Comparison of ENCODE assay signal across 8 cellular contexts in the genomic region with DNA sequence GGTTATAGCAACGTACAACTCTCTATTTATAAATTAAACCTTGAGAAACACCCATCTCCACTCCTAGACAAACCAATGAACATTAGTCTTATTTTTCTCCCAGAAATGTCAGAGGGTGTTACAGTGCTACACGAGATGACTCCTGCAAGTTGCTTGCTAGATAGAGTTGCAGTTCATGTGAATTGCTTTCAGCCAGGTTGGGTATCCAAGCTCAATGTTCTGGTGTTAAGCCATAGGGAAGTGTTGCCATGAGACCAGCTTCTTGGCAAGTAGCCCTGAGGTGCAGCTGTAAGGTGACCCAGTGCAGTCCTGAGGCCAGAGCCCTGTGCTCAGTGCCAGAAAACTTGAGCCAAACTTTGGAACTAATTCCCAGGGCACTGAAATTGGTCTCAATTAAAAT. TPM values are rescaled to one million over a fixed set of nuclear protein-coding genes. Genes with fewer than 3 reads are reported as not detected.
A peak's percentile ranks its signal among the peaks of the same experiment; 100 is the strongest.
DNase-seq lines count a peak whose midpoint lies in the region; ATAC-seq, FAIRE-seq and TF ChIP-seq lines count a peak whose summit lies in the region.

No MANE protein-coding gene starts in this region.

- H3K4me1 ChIP-seq in prostate gland (replicated peaks) = no peaks in the 10 kb centered on the region

- H3K4me3 ChIP-seq in epithelial cell of proximal tubule (ENCODE audit: low read depth, low read length) (no peak overlapping the region), prostate gland (no peak overlapping the region)

- ATAC-seq in HG03439 (IDR thresholded peaks at IDR 0.05; ENCODE audit: unreplicated experiment) (no peak), GM18505 (IDR thresholded peaks at IDR 0.05; ENCODE audit: unreplicated experiment) (no peak)

- H3K9me3 Mint-ChIP-seq in activated CD4-positive, alpha-beta memory T cell treated with anti-CD3 and anti-CD28 coated beads for 36 hours = no peaks in the 10 kb centered on the region

- no peaks in the 10 kb centered on the region for H3K27me3 Mint-ChIP-seq in activated CD4-positive, alpha-beta memory T cell treated with anti-CD3 and anti-CD28 coated beads for 36 hours

- no peaks in the 10 kb centered on the region for H3K36me3 ChIP-seq in prostate gland

- POLR2A ChIA-PET in activated CD4-positive, alpha-beta memory T cell treated with anti-CD3 and anti-CD28 coated beads for 36 hours (lab: Charles Lee) = no interaction called here

- CTCF ChIA-PET in activated CD4-positive, alpha-beta memory T cell treated with anti-CD3 and anti-CD28 coated beads for 36 hours (lab: Charles Lee) = no interaction called here

- H3K27ac Mint-ChIP-seq in activated CD4-positive, alpha-beta memory T cell treated with anti-CD3 and anti-CD28 coated beads for 36 hours = no peak overlapping the region

- WGBS in prostate gland = 8% methylated on average over 2 of the region's 2 CpGs

- DNase-seq in GM12891 (ENCODE audit: insufficient read length, low spot score) = no peak
- DNase-seq in NCI-H69 (lab: John Stamatoyannopoulos, UW) = peak; percentile 88
- peak; percentile 27 for DNase-seq in epithelial cell of proximal tubule (ENCODE audit: low read depth)
- DNase-seq in prostate gland (ENCODE audit: low spot score) = peak; percentile 69
- no peak for DNase-seq in activated CD4-positive, alpha-beta memory T cell treated with anti-CD3 and anti-CD28 coated beads for 36 hours
- no peak for DNase-seq in NK-92 (lab: John Stamatoyannopoulos, UW; ENCODE audit: unreplicated experiment)

- TF ChIP-seq POLR2A in GM12891 (IDR thresholded peaks at IDR 0.05; ENCODE audit: low read depth, low read length) (no peak), prostate gland (IDR thresholded peaks at IDR 0.05) (no peak), GM18505 (IDR thresholded peaks at IDR 0.05; ENCODE audit: borderline replicate concordance, extremely low read depth, insufficient read depth, insufficient read length) (no peak)

- H3K27me3 ChIP-seq in prostate gland (replicated peaks; ENCODE audit: insufficient read depth) = no peaks in the 10 kb centered on the region

- TF ChIP-seq CTCF in epithelial cell of proximal tubule (conservative IDR thresholded peaks at IDR 0.05; ENCODE audit: low read depth, low read length) = no peak
- no peak for TF ChIP-seq CTCF in prostate gland (IDR thresholded peaks at IDR 0.05)

- intact Hi-C loops in prostate gland (cut with DNase I) = no loop called here
- intact Hi-C loops in activated CD4-positive, alpha-beta memory T cell treated with anti-CD3 and anti-CD28 coated beads for 36 hours (cut with micrococcal nuclease) = no loop called here

- no peak overlapping the region for H3K4me3 Mint-ChIP-seq in activated CD4-positive, alpha-beta memory T cell treated with anti-CD3 and anti-CD28 coated beads for 36 hours

- H3K4me1 Mint-ChIP-seq in activated CD4-positive, alpha-beta memory T cell treated with anti-CD3 and anti-CD28 coated beads for 36 hours (ENCODE audit: low read depth) = peaks cover 26% of the 10 kb centered on the region

- peak; percentile 66 for FAIRE-seq in GM12891 (lab: Jason Lieb, UNC)

- H3K9me3 ChIP-seq in prostate gland = no peaks in the 10 kb centered on the region

- H3K36me3 Mint-ChIP-seq in activated CD4-positive, alpha-beta memory T cell treated with anti-CD3 and anti-CD28 coated beads for 36 hours = no peaks in the 10 kb centered on the region

- no peak overlapping the region for H3K27ac ChIP-seq in prostate gland

TF ChIP-seq in GM12891, 5 proteins besides CTCF, POLR2A, EP300 and RAD21:
- TF ChIP-seq POLR2AphosphoS5 (IDR thresholded peaks at IDR 0.05; ENCODE audit: low read depth, low read length) (no peak), SPI1 (IDR thresholded peaks at IDR 0.05; ENCODE audit: low read depth, low read length) (no peak), POU2F2 (IDR thresholded peaks at IDR 0.05; ENCODE audit: low read depth, low read length) (no peak), PAX5 (IDR thresholded peaks at IDR 0.05; ENCODE audit: insufficient read depth, low read length, severe bottlenecking) (no peak), TAF1 (IDR thresholded peaks at IDR 0.05; ENCODE audit: low read depth, low read length) (no peak)

RNA-seq across cellular contexts. Expression of gene REV3L, which starts 51.3 kb away (rescaled TPM):
- 5.7 TPM for polyA plus RNA-seq in GM12891 (2012; ENCODE audit: low read depth, missing spikeins)
- 8.2 and 14.2 TPM in 2 replicates for total RNA-seq in epithelial cell of proximal tubule
- total RNA-seq in prostate gland = 10 to 100 TPM; 20.0 to 44.2 TPM
- 10 to 100 TPM; 13.9 to 15.0 TPM for total RNA-seq in activated CD4-positive, alpha-beta memory T cell treated with anti-CD3 and anti-CD28 coated beads for 36 hours

Comparison
In these comparisons a context has a peak if more than half of its experiments do, and no peak if none do; other contexts are left out.
1. DNase-seq: peak in NCI-H69 (single experiment), epithelial cell of proximal tubule (single experiment) and prostate gland (single experiment); none in GM12891 (single experiment), activated CD4-positive, alpha-beta memory T cell treated with anti-CD3 and anti-CD28 coated beads for 36 hours (single experiment) and NK-92 (single experiment).